Comparison of ENCODE assay signal across 7 cellular contexts in genomic region chr5:85972539-85972938, GRCh38.
"Had no signal": no experiment of that assay in that cellular context is flagged by ENCODE, and none has a peak within 500 bp of the region (broad histone marks: within the 10 kb centered on the region; RNA-seq: fewer than 3 reads in every experiment).

No MANE protein-coding gene starts in this region.

- H3K4me1 Mint-ChIP-seq: IgD-negative memory B cell had no signal

- H3K4me3 Mint-ChIP-seq: IgD-negative memory B cell had no signal

- H3K4me2 ChIP-seq: KMS-11 had no signal

- H3K27ac Mint-ChIP-seq: IgD-negative memory B cell had no signal

- H3K4me3 ChIP-seq: K562 had no signal

- FAIRE-seq: HTR-8/SVneo, K562 had no signal

- DNase-seq: KBM-7, KG1 had no signal

- ATAC-seq: K562 had no signal

- H3K36me3 Mint-ChIP-seq: IgD-negative memory B cell had no signal

- H3K27ac ChIP-seq: HL-60, KMS-11 had no signal

- H3K9ac ChIP-seq: KMS-11 had no signal

- H3K27me3 Mint-ChIP-seq: IgD-negative memory B cell had no signal
